ENCODE assay signal across 1 cellular context in the genomic region with DNA sequence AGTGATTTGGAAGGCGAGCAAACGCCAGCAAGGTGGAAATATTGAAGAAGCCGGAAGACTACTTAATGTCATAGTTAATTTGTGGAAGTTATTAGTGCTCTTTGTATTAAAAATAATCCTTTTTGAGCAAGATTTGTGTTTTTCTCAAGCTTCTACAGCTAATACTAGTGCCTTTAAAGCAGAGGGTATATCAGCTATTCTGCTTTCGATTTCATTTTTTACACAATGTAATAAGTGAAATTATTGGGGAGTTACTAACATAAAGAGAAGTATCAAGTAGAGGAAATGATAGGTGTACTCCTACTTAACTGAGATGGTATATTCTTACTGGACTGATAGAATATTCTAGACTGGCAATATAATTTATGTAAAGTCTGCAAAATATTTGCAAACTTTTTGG.
TF ChIP-seq lines count a peak whose summit lies in the region.

No MANE protein-coding gene starts in this region.

TF ChIP-seq in WTC11, 78 proteins besides CTCF, POLR2A, EP300 and RAD21 (continued from another document):
- no peak for TF ChIP-seq FOXP1 (CRISPR knock-in tag; IDR thresholded peaks at IDR 0.05; ENCODE audit: borderline replicate concordance)
- no peak for TF ChIP-seq KAT7 (CRISPR knock-in tag; IDR thresholded peaks at IDR 0.05; ENCODE audit: borderline replicate concordance)
- TF ChIP-seq TP53 (CRISPR knock-in tag; IDR thresholded peaks at IDR 0.05): no peak
- no peak for TF ChIP-seq ZNF425 (CRISPR knock-in tag; conservative IDR thresholded peaks at IDR 0.05)
- no peak for TF ChIP-seq EMX1 (CRISPR knock-in tag; IDR thresholded peaks at IDR 0.05)
- no peak for TF ChIP-seq HMGA2 (CRISPR knock-in tag; IDR thresholded peaks at IDR 0.05)
- TF ChIP-seq E2F5 (CRISPR knock-in tag; IDR thresholded peaks at IDR 0.05): no peak
- TF ChIP-seq JAZF1 (CRISPR knock-in tag; IDR thresholded peaks at IDR 0.05): no peak
- no peak for TF ChIP-seq NR2C2 (CRISPR knock-in tag; IDR thresholded peaks at IDR 0.05)
- no peak for TF ChIP-seq ATF6 (CRISPR knock-in tag; IDR thresholded peaks at IDR 0.05)
